ENCODE assay signal across 11 cellular contexts in the genomic region with DNA sequence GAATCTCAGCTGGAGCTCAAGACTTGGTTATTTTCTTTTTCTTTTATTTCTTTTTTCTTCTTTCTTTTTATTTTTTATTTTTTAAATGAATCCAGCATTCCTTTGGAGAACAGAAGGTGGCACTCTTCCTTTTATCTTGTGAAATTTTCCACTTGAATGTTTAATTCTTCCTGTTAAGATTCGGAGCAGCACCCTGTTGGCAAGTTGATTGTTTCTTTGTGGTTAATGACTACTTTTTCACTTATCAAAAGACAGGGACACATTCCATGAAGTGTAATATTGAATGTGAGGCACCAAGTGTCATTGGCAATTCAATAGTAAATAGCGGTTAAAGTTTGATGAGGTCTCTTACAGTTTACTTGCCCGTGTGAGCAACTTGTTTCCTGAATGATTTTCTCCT.
DNase-seq lines count a peak whose midpoint lies in the region; ATAC-seq, FAIRE-seq and TF ChIP-seq lines count a peak whose summit lies in the region.
"Had no signal": no experiment of that assay in that cellular context is flagged by ENCODE, and none has a peak within 500 bp of the region (broad histone marks: within the 10 kb centered on the region; RNA-seq: fewer than 3 reads in every experiment).

No MANE protein-coding gene starts in this region.

- POLR2A ChIA-PET in HepG2 (lab: Yijun Ruan, JAX) (no interaction called here), RWPE1 (lab: Yijun Ruan, JAX; ENCODE audit: low non-redundant PET) (no interaction called here)
- POLR2A ChIA-PET in activated CD8-positive, alpha-beta T cell treated with anti-CD3 and anti-CD28 coated beads for 36 hours (lab: Charles Lee): no interaction called here

- WGBS in HepG2 (ENCODE audit: low lambda C conversion rate): 34% methylated on average over 3 of the region's 3 CpGs
- WGBS in right lobe of liver (ENCODE audit: insufficient coverage, low coverage, low lambda C conversion rate, missing lambda C conversion rate): 42% methylated on average over 3 of the region's 3 CpGs

- CTCF ChIA-PET in HepG2 (lab: Yijun Ruan, JAX; ENCODE audit: low intra/inter-chr PET ratio, low total read pairs): no interaction called here
- CTCF ChIA-PET in RWPE1 (lab: Yijun Ruan, JAX): interaction anchor here (0.6 kb wide), 1 partner anchor 95 kb away, joined by 5 read pairs; no protein-coding TSS in a partner anchor
- CTCF ChIA-PET in activated CD8-positive, alpha-beta T cell treated with anti-CD3 and anti-CD28 coated beads for 36 hours (lab: Charles Lee): no interaction called here

- H2AFZ ChIP-seq in HepG2 (ENCODE audit: low read length): no peak overlapping the region

- intact Hi-C loops in HepG2 (cut with micrococcal nuclease; ENCODE audit: unreplicated experiment) (no loop called here), right lobe of liver (cut with DNase I) (no loop called here)
- intact Hi-C loops in activated CD8-positive, alpha-beta T cell treated with anti-CD3 and anti-CD28 coated beads for 36 hours (cut with micrococcal nuclease): no loop called here

- DNase-seq in HepG2 (ENCODE audit: low spot score) (no peak), right lobe of liver (no peak), RWPE1 (ENCODE audit: low spot score) (no peak), foreskin keratinocyte (no peak), NCI-H1092 treated with DMSO at 0.1 percent for 48 hours (lab: John Stamatoyannopoulos, UW) (no peak), NCI-H2227 (lab: John Stamatoyannopoulos, UW; ENCODE audit: unreplicated experiment) (no peak)
- DNase-seq in activated CD8-positive, alpha-beta T cell treated with anti-CD3 and anti-CD28 coated beads for 36 hours: no peak
- no peak for DNase-seq in activated naive CD8-positive, alpha-beta T cell treated with anti-CD3 and anti-CD28 coated beads, Interleukin-2, amount 50 U/mL, for 24 hours
- DNase-seq: CD4-positive, alpha-beta memory T cell; NCI-H1105 treated with DMSO at 0.1 percent for 48 hours had no signal

- no peaks in the 10 kb centered on the region for H3K4me1 ChIP-seq in HepG2 (ENCODE audit: insufficient read depth, low read length)
- no peaks in the 10 kb centered on the region for H3K4me1 ChIP-seq in right lobe of liver
- no peaks in the 10 kb centered on the region for H3K4me1 ChIP-seq in foreskin keratinocyte

- H3K27ac ChIP-seq in HepG2 (ENCODE audit: extremely low read length, insufficient read depth, low read length) (no peak overlapping the region), right lobe of liver (no peak overlapping the region), RWPE1 (no peak overlapping the region), foreskin keratinocyte (no peak overlapping the region)
- H3K27ac ChIP-seq: thoracic aorta had no signal

- H3K27ac Mint-ChIP-seq in activated CD8-positive, alpha-beta T cell treated with anti-CD3 and anti-CD28 coated beads for 36 hours: no peak overlapping the region
- H3K27ac Mint-ChIP-seq in activated naive CD8-positive, alpha-beta T cell treated with anti-CD3 and anti-CD28 coated beads, Interleukin-2, amount 50 U/mL, for 24 hours: no peak overlapping the region
- H3K27ac Mint-ChIP-seq: CD4-positive, alpha-beta memory T cell had no signal

- no peaks in the 10 kb centered on the region for H3K79me2 ChIP-seq in HepG2 (ENCODE audit: insufficient read depth, low read length)

- TF ChIP-seq RAD21 in HepG2 (CRISPR knock-in tag; IDR thresholded peaks at IDR 0.05): no peak

- H3K27me3 ChIP-seq in HepG2 (ENCODE audit: control insufficient read depth in 1 of 2, insufficient read depth in 2 of 2, low read length in 2 of 2): no peaks in the 10 kb centered on the region
- H3K27me3 ChIP-seq in right lobe of liver: no peaks in the 10 kb centered on the region
- H3K27me3 ChIP-seq in foreskin keratinocyte: no peaks in the 10 kb centered on the region

- ATAC-seq in HepG2: no peak
- ATAC-seq in right lobe of liver: no peak
- no peak for ATAC-seq in foreskin keratinocyte
- no peak for ATAC-seq in activated CD8-positive, alpha-beta T cell treated with anti-CD3 and anti-CD28 coated beads for 36 hours
- no peak for ATAC-seq in activated naive CD8-positive, alpha-beta T cell treated with anti-CD3 and anti-CD28 coated beads, Interleukin-2, amount 50 U/mL, for 24 hours

- no peak overlapping the region for H3K9ac ChIP-seq in HepG2 (ENCODE audit: insufficient read depth, low read depth, low read length)

- FAIRE-seq in HepG2 (lab: Jason Lieb, UNC): no peak

- no peak overlapping the region for H3K4me3 Mint-ChIP-seq in activated CD8-positive, alpha-beta T cell treated with anti-CD3 and anti-CD28 coated beads for 36 hours
- no peak overlapping the region for H3K4me3 Mint-ChIP-seq in activated naive CD8-positive, alpha-beta T cell treated with anti-CD3 and anti-CD28 coated beads, Interleukin-2, amount 50 U/mL, for 24 hours
- H3K4me3 Mint-ChIP-seq: CD4-positive, alpha-beta memory T cell had no signal

- H3K9me3 ChIP-seq in HepG2 (ENCODE audit: low read length) (no peaks in the 10 kb centered on the region), right lobe of liver (no peaks in the 10 kb centered on the region)
- H3K9me3 ChIP-seq: thoracic aorta had no signal

- TF ChIP-seq EP300 in HepG2 (IDR thresholded peaks at IDR 0.05; ENCODE audit: low read depth in 2 of 2, low read length in 2 of 2) (no peak), HepG2 (CRISPR knock-in tag; IDR thresholded peaks at IDR 0.05; ENCODE audit: borderline replicate concordance) (no peak)

- no peak overlapping the region for H3K4me3 ChIP-seq in HepG2 (replicated peaks in 1 of 3; ENCODE audit: insufficient read depth in 1 of 3, low read depth in 2 of 3, low read length in 3 of 3)
- no peak overlapping the region for H3K4me3 ChIP-seq in right lobe of liver
- H3K4me3 ChIP-seq: thoracic aorta had no signal

- H3K4me1 Mint-ChIP-seq in activated CD8-positive, alpha-beta T cell treated with anti-CD3 and anti-CD28 coated beads for 36 hours (ENCODE audit: low read depth): no peaks in the 10 kb centered on the region
- no peaks in the 10 kb centered on the region for H3K4me1 Mint-ChIP-seq in activated naive CD8-positive, alpha-beta T cell treated with anti-CD3 and anti-CD28 coated beads, Interleukin-2, amount 50 U/mL, for 24 hours
- H3K4me1 Mint-ChIP-seq: CD4-positive, alpha-beta memory T cell had no signal

- H3K36me3 ChIP-seq in HepG2 (replicated peaks in 1 of 2; ENCODE audit: control insufficient read depth in 1 of 2, insufficient read depth in 2 of 2, low read length in 2 of 2): no peaks in the 10 kb centered on the region
- H3K36me3 ChIP-seq in right lobe of liver: no peaks in the 10 kb centered on the region
- H3K36me3 ChIP-seq: thoracic aorta had no signal

- in situ Hi-C loops in HepG2 (cut with HindIII; ENCODE audit: extremely low pct_ligation_motif_present, low pct_unique_long_range_greater_than_20kb): no loop called here

- TF ChIP-seq POLR2A in HepG2 (IDR thresholded peaks at IDR 0.05; ENCODE audit: insufficient read depth in 1 of 2, low read depth in 2 of 2, low read length in 2 of 2) (no peak), right lobe of liver (IDR thresholded peaks at IDR 0.05) (no peak)

- no peaks in the 10 kb centered on the region for H4K20me1 ChIP-seq in HepG2 (ENCODE audit: insufficient read depth, low read length)

- no peak overlapping the region for H3K4me2 ChIP-seq in HepG2 (ENCODE audit: low read depth, low read length)

- H3K36me3 Mint-ChIP-seq in activated CD8-positive, alpha-beta T cell treated with anti-CD3 and anti-CD28 coated beads for 36 hours (ENCODE audit: low read depth): no peaks in the 10 kb centered on the region
- H3K36me3 Mint-ChIP-seq in activated naive CD8-positive, alpha-beta T cell treated with anti-CD3 and anti-CD28 coated beads, Interleukin-2, amount 50 U/mL, for 24 hours (ENCODE audit: low read depth): no peaks in the 10 kb centered on the region
- H3K36me3 Mint-ChIP-seq: CD4-positive, alpha-beta memory T cell had no signal

- BruUV-seq in HepG2 (replicated peaks; lab: Mats Ljungman, UMichigan): no TSS peak

- TF ChIP-seq CTCF in HepG2 (CRISPR knock-in tag; IDR thresholded peaks at IDR 0.05): no peak
- peak in 2 of 4 donors; percentile 10 to 15 for TF ChIP-seq CTCF in right lobe of liver (IDR thresholded peaks at IDR 0.05)
- peak; percentile 25; the same call in 1 of the 2 replicates for TF ChIP-seq CTCF in RWPE1 (conservative IDR thresholded peaks at IDR 0.05; ENCODE audit: low read depth)
- TF ChIP-seq CTCF in foreskin keratinocyte (conservative IDR thresholded peaks at IDR 0.05): peak; percentile 67
- TF ChIP-seq CTCF in activated CD8-positive, alpha-beta T cell treated with anti-CD3 and anti-CD28 coated beads for 36 hours (IDR thresholded peaks at IDR 0.05): no peak

- peaks cover 5% of the 10 kb centered on the region for H3K27me3 Mint-ChIP-seq in activated CD8-positive, alpha-beta T cell treated with anti-CD3 and anti-CD28 coated beads for 36 hours
- no peaks in the 10 kb centered on the region for H3K27me3 Mint-ChIP-seq in activated naive CD8-positive, alpha-beta T cell treated with anti-CD3 and anti-CD28 coated beads, Interleukin-2, amount 50 U/mL, for 24 hours

- H3K9me3 Mint-ChIP-seq in activated CD8-positive, alpha-beta T cell treated with anti-CD3 and anti-CD28 coated beads for 36 hours: peaks cover 5% of the 10 kb centered on the region
- H3K9me3 Mint-ChIP-seq in activated naive CD8-positive, alpha-beta T cell treated with anti-CD3 and anti-CD28 coated beads, Interleukin-2, amount 50 U/mL, for 24 hours: peaks cover 5% of the 10 kb centered on the region

TF ChIP-seq in HepG2, 621 proteins besides CTCF, POLR2A, EP300 and RAD21:
- TF ChIP-seq FOXP1 (IDR thresholded peaks at IDR 0.05): no peak
- no peak for TF ChIP-seq FOXP1 (CRISPR knock-in tag; IDR thresholded peaks at IDR 0.05)
- peak; percentile 30; the same call in 1 of the 2 replicates for TF ChIP-seq STAG1 (CRISPR knock-in tag; IDR thresholded peaks at IDR 0.05)
- TF ChIP-seq, protein P1, sequence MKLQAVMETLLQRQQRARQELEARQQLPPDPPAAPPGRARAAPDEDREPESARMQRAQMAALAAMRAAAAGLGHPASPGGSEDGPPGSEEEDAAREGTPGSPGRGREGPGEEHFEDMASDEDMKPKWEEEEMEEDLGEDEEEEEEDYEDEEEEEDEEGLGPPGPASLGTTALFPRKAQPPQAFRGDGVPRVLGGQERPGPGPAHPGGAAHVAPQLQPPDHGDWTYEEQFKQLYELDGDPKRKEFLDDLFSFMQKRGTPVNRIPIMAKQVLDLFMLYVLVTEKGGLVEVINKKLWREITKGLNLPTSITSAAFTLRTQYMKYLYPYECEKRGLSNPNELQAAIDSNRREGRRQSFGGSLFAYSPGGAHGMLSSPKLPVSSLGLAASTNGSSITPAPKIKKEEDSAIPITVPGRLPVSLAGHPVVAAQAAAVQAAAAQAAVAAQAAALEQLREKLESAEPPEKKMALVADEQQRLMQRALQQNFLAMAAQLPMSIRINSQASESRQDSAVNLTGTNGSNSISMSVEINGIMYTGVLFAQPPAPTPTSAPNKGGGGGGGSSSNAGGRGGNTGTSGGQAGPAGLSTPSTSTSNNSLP (IDR thresholded peaks at IDR 0.05; ENCODE audit: low read depth, low read length): no peak
- TF ChIP-seq KDM1A (CRISPR knock-in tag; IDR thresholded peaks at IDR 0.05): no peak
- TF ChIP-seq KLF15 (CRISPR knock-in tag; IDR thresholded peaks at IDR 0.05; ENCODE audit: borderline replicate concordance): no peak
TF ChIP-seq in HepG2: peak in this region for 1.

Comparison
In these comparisons a context has a peak if more than half of its experiments do, and no peak if none do; other contexts are left out.
1. CTCF ChIP-seq: peak in RWPE1 (single experiment) and foreskin keratinocyte (single experiment); none in HepG2 (single experiment) and activated CD8-positive, alpha-beta T cell treated with anti-CD3 and anti-CD28 coated beads for 36 hours (single experiment).